Comparison of ENCODE assay signal across 25 cellular contexts in genomic region chr14:106395460-106396050, GRCh38.
A peak's percentile ranks its signal among the peaks of the same experiment; 100 is the strongest.
DNase-seq lines count a peak whose midpoint lies in the region; ATAC-seq lines count a peak whose summit lies in the region.
"Had no signal": no experiment of that assay in that cellular context is flagged by ENCODE, and none has a peak within 500 bp of the region (broad histone marks: within the 10 kb centered on the region; RNA-seq: fewer than 3 reads in every experiment).

No MANE protein-coding gene starts in this region.

- H3K4me1 Mint-ChIP-seq in activated CD4-positive, alpha-beta T cell treated with anti-CD3 and anti-CD28 coated beads for 36 hours = peaks cover 31% of the 10 kb centered on the region
- H3K4me1 Mint-ChIP-seq in CD4-positive, CD25-positive, alpha-beta regulatory T cell = peaks cover 0 to 52% (median 19%) of the 10 kb centered on the region in 4 donors
- H3K4me1 Mint-ChIP-seq in T-helper 17 cell = peaks cover 41% of the 10 kb centered on the region

- peak; percentile 80 for ATAC-seq in activated CD4-positive, alpha-beta T cell treated with anti-CD3 and anti-CD28 coated beads for 36 hours
- peak in 1 of 2 donors; percentile 55 for ATAC-seq in CD4-positive, CD25-positive, alpha-beta regulatory T cell (ENCODE audit: low read depth in 2 of 2)
- ATAC-seq in T-helper 17 cell = peak; percentile 81
- no peak for ATAC-seq in GM19397 (IDR thresholded peaks at IDR 0.05; ENCODE audit: unreplicated experiment)

- H3K27ac ChIP-seq in CD4-positive, CD25-positive, alpha-beta regulatory T cell (ENCODE audit: insufficient read depth, low read length, poor library complexity, severe bottlenecking) = peak overlapping the region; percentile 38
- H3K27ac ChIP-seq: 22Rv1, GM23248, PC-9 had no signal

- H3K27me3 Mint-ChIP-seq in activated CD4-positive, alpha-beta T cell treated with anti-CD3 and anti-CD28 coated beads for 36 hours = peaks cover 11% of the 10 kb centered on the region
- H3K27me3 Mint-ChIP-seq in CD4-positive, CD25-positive, alpha-beta regulatory T cell = peaks cover 10% of the 10 kb centered on the region
- H3K27me3 Mint-ChIP-seq in T-helper 17 cell = no peaks in the 10 kb centered on the region
- H3K27me3 Mint-ChIP-seq: type B pancreatic cell had no signal

- H3K9me3 Mint-ChIP-seq in activated CD4-positive, alpha-beta T cell treated with anti-CD3 and anti-CD28 coated beads for 36 hours (ENCODE audit: low read depth) = no peaks in the 10 kb centered on the region
- H3K9me3 Mint-ChIP-seq in CD4-positive, CD25-positive, alpha-beta regulatory T cell = peaks cover 0 to 1% (median 0%) of the 10 kb centered on the region in 7 donors

- peak overlapping the region; percentile 55 for H3K4me3 Mint-ChIP-seq in activated CD4-positive, alpha-beta T cell treated with anti-CD3 and anti-CD28 coated beads for 36 hours
- H3K4me3 Mint-ChIP-seq in CD4-positive, CD25-positive, alpha-beta regulatory T cell = peak overlapping the region in 3 of 4 donors; percentile 15 to 62 (median 21)
- H3K4me3 Mint-ChIP-seq in T-helper 17 cell = peak overlapping the region; percentile 84
- H3K4me3 Mint-ChIP-seq: type B pancreatic cell had no signal

- CTCF ChIA-PET in activated CD4-positive, alpha-beta T cell treated with anti-CD3 and anti-CD28 coated beads for 36 hours (lab: Charles Lee) = interaction anchor here (1.0 to 7.5 kb wide), 13 partner anchors 10 to 166 kb away, joined by 3 to 132 read pairs (median 4); no protein-coding TSS in a partner anchor

- no peaks in the 10 kb centered on the region for H3K36me3 Mint-ChIP-seq in activated CD4-positive, alpha-beta T cell treated with anti-CD3 and anti-CD28 coated beads for 36 hours (ENCODE audit: low read depth)
- peaks cover 2% of the 10 kb centered on the region for H3K36me3 Mint-ChIP-seq in CD4-positive, CD25-positive, alpha-beta regulatory T cell
- H3K36me3 Mint-ChIP-seq in T-helper 17 cell (ENCODE audit: low read depth) = peaks cover 7% of the 10 kb centered on the region

- H3K27me3 ChIP-seq in CD4-positive, CD25-positive, alpha-beta regulatory T cell (ENCODE audit: control insufficient read depth, insufficient read depth, low read length) = peaks cover 2% of the 10 kb centered on the region

- DNase-seq in activated CD4-positive, alpha-beta T cell treated with anti-CD3 and anti-CD28 coated beads for 36 hours = peak; percentile 67
- DNase-seq in activated CD4-positive, alpha-beta T cell treated with anti-CD3 and anti-CD28 coated beads for 1 hour = no peak
- DNase-seq in CD4-positive, CD25-positive, alpha-beta regulatory T cell = peak in 1 of 3 donors; percentile 22
- DNase-seq in T-helper 17 cell (no peak), DMS 273 (lab: John Stamatoyannopoulos, UW; ENCODE audit: unreplicated experiment) (no peak), NK-92 (lab: John Stamatoyannopoulos, UW; ENCODE audit: unreplicated experiment) (no peak)
- peak; percentile 40 for DNase-seq in central memory CD4-positive, alpha-beta T cell
- DNase-seq: amniotic stem cell; Caco-2; GM23248; Kasumi-1; kidney glomerular epithelial cell; NCI-H1048; NCI-H187 treated with DMSO at 0.1 percent for 48 hours; NCI-H2227 treated with DMSO at 0.1 percent for 48 hours; NCI-H82; nucleus accumbens; PC-9; SHP77; stimulated activated CD4-positive, alpha-beta T cell treated with anti-CD3 and anti-CD28 coated beads, Interleukin-4, amount 100 ng/mL, for 4 hours; SW 1271 had no signal

- H3K9me3 ChIP-seq in CD4-positive, CD25-positive, alpha-beta regulatory T cell (ENCODE audit: control insufficient read depth in 2 of 2, low read length in 2 of 2) = no peaks in the 10 kb centered on the region
- H3K9me3 ChIP-seq in T-helper 17 cell (ENCODE audit: control insufficient read depth, low read length, poor library complexity, severe bottlenecking) = no peaks in the 10 kb centered on the region
- H3K9me3 ChIP-seq: Caco-2 had no signal

- no peaks in the 10 kb centered on the region for H3K4me1 ChIP-seq in CD4-positive, CD25-positive, alpha-beta regulatory T cell (ENCODE audit: control insufficient read depth, insufficient read depth, low read length, poor library complexity, severe bottlenecking)
- H3K4me1 ChIP-seq: Caco-2 had no signal

- intact Hi-C loops in activated CD4-positive, alpha-beta T cell treated with anti-CD3 and anti-CD28 coated beads for 36 hours (cut with DNase I, micrococcal nuclease) = no loop called here

- no peaks in the 10 kb centered on the region for H3K36me3 ChIP-seq in CD4-positive, CD25-positive, alpha-beta regulatory T cell (ENCODE audit: control insufficient read depth, insufficient read depth, low read length)

- H3K4me3 ChIP-seq in CD4-positive, CD25-positive, alpha-beta regulatory T cell (ENCODE audit: low read depth, low read length) = no peak overlapping the region
- H3K4me3 ChIP-seq: GM23248, PC-9, smooth muscle cell had no signal

- peak overlapping the region; percentile 93 for H3K27ac Mint-ChIP-seq in activated CD4-positive, alpha-beta T cell treated with anti-CD3 and anti-CD28 coated beads for 36 hours
- peak overlapping the region in 2 of 3 donors; percentile 37 to 69 for H3K27ac Mint-ChIP-seq in CD4-positive, CD25-positive, alpha-beta regulatory T cell
- peak overlapping the region; percentile 99 for H3K27ac Mint-ChIP-seq in T-helper 17 cell
- H3K27ac Mint-ChIP-seq: type B pancreatic cell had no signal

- POLR2A ChIA-PET in activated CD4-positive, alpha-beta T cell treated with anti-CD3 and anti-CD28 coated beads for 36 hours (lab: Charles Lee) = interaction anchor here (0.6 to 1.3 kb wide), 3 partner anchors 17 to 80 kb away, joined by 3 read pairs; no protein-coding TSS in a partner anchor

Comparison
In these comparisons a context has a peak if more than half of its experiments do, and no peak if none do; other contexts are left out.
1. DNase-seq: peak in activated CD4-positive, alpha-beta T cell treated with anti-CD3 and anti-CD28 coated beads for 36 hours (single experiment) and central memory CD4-positive, alpha-beta T cell (single experiment); none in activated CD4-positive, alpha-beta T cell treated with anti-CD3 and anti-CD28 coated beads for 1 hour (single experiment), T-helper 17 cell (0 of 3), DMS 273 (single experiment) and NK-92 (single experiment).
2. H3K4me3 Mint-ChIP-seq: peak in every context shown above with its lines; median percentile 84 in T-helper 17 cell; 55 in activated CD4-positive, alpha-beta T cell treated with anti-CD3 and anti-CD28 coated beads for 36 hours; 21 in CD4-positive, CD25-positive, alpha-beta regulatory T cell.
3. Peak in every context shown above with its lines, with median percentiles within 50 percentile points of each other: H3K27ac Mint-ChIP-seq.